ENCODE assay signal across 25 cellular contexts in the genomic region with DNA sequence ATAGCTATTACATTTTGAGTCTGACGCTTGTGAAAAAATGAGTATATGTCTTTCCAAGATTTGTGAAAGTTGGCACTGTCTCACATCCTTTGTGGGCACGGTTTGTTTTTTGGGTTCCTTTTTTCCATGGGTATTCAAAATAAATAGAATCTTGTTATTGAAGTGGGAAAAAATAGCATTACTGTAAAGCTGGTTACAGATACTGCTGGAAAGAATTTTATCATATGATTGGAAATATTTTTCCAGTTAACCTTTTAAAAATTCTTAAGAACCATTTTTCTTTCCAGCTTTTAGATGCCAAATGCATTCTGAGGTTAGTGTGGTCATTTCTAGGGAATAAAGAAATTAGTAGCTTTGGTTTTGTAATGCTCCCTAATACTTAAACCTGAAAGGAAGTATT. TPM values are rescaled to one million over a fixed set of nuclear protein-coding genes. Genes with fewer than 3 reads are reported as not detected.
DNase-seq lines count a peak whose midpoint lies in the region; TF ChIP-seq lines count a peak whose summit lies in the region.
"Had no signal": no experiment of that assay in that cellular context is flagged by ENCODE, and none has a peak within 500 bp of the region (broad histone marks: within the 10 kb centered on the region; RNA-seq: fewer than 3 reads in every experiment).

No MANE protein-coding gene starts in this region.

- H3K4me3 ChIP-seq in ascending aorta = peak overlapping the region in 1 of 2 donors; percentile 18
- H3K4me3 ChIP-seq: A549; BLaER1 treated with 17β-estradiol and CSF1 and Interleukin-3, amounts not matched to agents 10 nM and 100 nM; HAP-1 had no signal

- H3K4me1 ChIP-seq in ascending aorta = peaks cover 0 to 50% of the 10 kb centered on the region in 2 donors

- peak; percentile 28 for DNase-seq in EH (ENCODE audit: low read depth)
- peak in 1 of 2 donors; percentile 74 for DNase-seq in ascending aorta (ENCODE audit: low spot score in 2 of 2)
- DNase-seq in fibroblast of peridontal ligament (ENCODE audit: extremely low read depth) = peak; percentile 69
- peak; percentile 55 for DNase-seq in stromal cell of bone marrow (ENCODE audit: low read depth)
- DNase-seq in EL = no peak
- no peak for DNase-seq in RPMI8226
- no peak for DNase-seq in LoVo (ENCODE audit: low spot score)
- no peak for DNase-seq in COLO829 (ENCODE audit: low spot score)
- DNase-seq: CD8-positive, alpha-beta T cell; DMS79; NCI-H1436; NCI-H2029 treated with DMSO at 0.1 percent for 48 hours; NCI-H2171 treated with DMSO at 0.1 percent for 48 hours; NCI-H446 treated with DMSO at 0.1 percent for 48 hours; NK-92 treated with Interleukin-12 subunit alpha and Interleukin-12 subunit beta, amount 100 ng/mL, for 24 hours; SHP77 treated with DMSO at 0.1 percent for 48 hours had no signal

- no peaks in the 10 kb centered on the region for H3K27me3 ChIP-seq in ascending aorta
- H3K27me3 ChIP-seq: BLaER1 treated with 17β-estradiol and CSF1 and Interleukin-3, amounts not matched to agents 10 nM and 100 nM had no signal

- intact Hi-C loops in ascending aorta (cut with DNase I) = no loop called here

- H3K27ac ChIP-seq in ascending aorta = peak overlapping the region; percentile 60 to 72
- H3K27ac ChIP-seq: A549; BLaER1 treated with 17β-estradiol and CSF1 and Interleukin-3, amounts not matched to agents 10 nM and 100 nM; HL-60; KMS-11 had no signal

- H3K9me3 ChIP-seq in ascending aorta = peaks cover 0 to 7% of the 10 kb centered on the region in 2 donors

- no peaks in the 10 kb centered on the region for H3K36me3 ChIP-seq in ascending aorta

- no peak for TF ChIP-seq CTCF in ascending aorta (IDR thresholded peaks at IDR 0.05)

RNA-seq across cellular contexts. Expression of a gene that starts 11.4 kb away (rescaled TPM):
- total RNA-seq in ascending aorta = 95.9 TPM

RNA-seq across cellular contexts. Expression of a gene that starts 19.1 kb away (rescaled TPM):
- total RNA-seq in ascending aorta = not detected
- total RNA-seq: CD8-positive, alpha-beta T cell; G401; HT1080; M059J had no signal

RNA-seq across cellular contexts. Expression of a gene that starts 59.0 kb away (rescaled TPM):
- not detected for total RNA-seq in ascending aorta
- total RNA-seq: CD8-positive, alpha-beta T cell; G401; HT1080; M059J; RPMI7951 had no signal

Comparison
In these comparisons a context has a peak if more than half of its experiments do, and no peak if none do; other contexts are left out.
1. DNase-seq: peak in EH (single experiment), fibroblast of peridontal ligament (single experiment) and stromal cell of bone marrow (single experiment); none in EL (single experiment), RPMI8226 (single experiment), LoVo (single experiment) and COLO829 (single experiment).